In the genomic region with DNA sequence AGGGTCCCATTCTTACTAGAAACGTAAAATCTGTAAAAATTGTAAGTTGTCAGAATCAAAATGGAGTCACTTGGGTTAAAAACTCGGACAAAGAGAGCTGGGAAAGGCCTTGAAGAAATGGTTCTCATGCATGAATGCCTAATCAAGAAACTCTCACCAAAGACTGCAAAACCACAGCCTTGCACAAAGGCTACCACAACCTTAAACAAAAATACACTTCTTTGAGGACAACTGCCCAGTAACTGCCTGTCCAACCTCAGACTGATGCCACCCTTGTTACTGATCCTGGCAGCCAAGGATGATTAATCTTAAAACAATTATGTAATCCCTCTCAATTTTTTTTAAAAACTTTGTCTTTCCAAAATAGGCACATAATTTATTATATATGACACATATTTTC, we compare ENCODE assay signal across 13 cellular contexts.
"Had no signal": no experiment of that assay in that cellular context is flagged by ENCODE, and none has a peak within 500 bp of the region (broad histone marks: within the 10 kb centered on the region; RNA-seq: fewer than 3 reads in every experiment).

No MANE protein-coding gene starts in this region.

- DNase-seq: activated CD4-positive, alpha-beta T cell treated with anti-CD3 and anti-CD28 coated beads, Interleukin-2, amount 10 ng/mL, durations not matched to agents 7 days and 5 days; activated CD4-positive, CD25-positive, alpha-beta regulatory T cell; heart right ventricle; left lung; naive thymus-derived CD4-positive, alpha-beta T cell; retina; stimulated activated CD4-positive, alpha-beta T cell treated with anti-CD3 and anti-CD28 coated beads, Interleukin-2, amount 100 ng/mL, for 48 hours had no signal

- H3K27ac ChIP-seq: ascending aorta, cardiac muscle cell, epithelial cell of prostate, heart right ventricle, left lung, neutrophil had no signal

- ATAC-seq: heart right ventricle; left lung; naive thymus-derived CD4-positive, alpha-beta T cell; stimulated activated memory B cell treated with anti-CD40 and anti-IgM and Interleukin-4, amounts not matched to agents 10 μg/mL and 1 μg/mL and 100 μg/mL, for 72 hours had no signal

- H3K9me3 Mint-ChIP-seq: activated T-helper 1 cell treated with anti-CD3 and anti-CD28 coated beads, Interleukin-12 subunit alpha, Interleukin-12 subunit beta, Interleukin-2, Interleukin-4 antibody, amounts not matched to agents 30 ng/mL and 10 ng/mL and 1 ng/mL, durations not matched to agents 14 hours and 24 hours and 36 hours; stimulated activated memory B cell treated with anti-CD40 and anti-IgM and Interleukin-4, amounts not matched to agents 10 μg/mL and 1 μg/mL and 100 μg/mL, for 72 hours had no signal

- H3K27me3 Mint-ChIP-seq: activated CD4-positive, alpha-beta T cell treated with anti-CD3 and anti-CD28 coated beads, Interleukin-2, amount 10 ng/mL, durations not matched to agents 7 days and 5 days; naive thymus-derived CD4-positive, alpha-beta T cell; stimulated activated memory B cell treated with anti-CD40 and anti-IgM and Interleukin-4, amounts not matched to agents 10 μg/mL and 1 μg/mL and 100 μg/mL, for 72 hours had no signal

- H3K9me3 ChIP-seq: ascending aorta, left lung, neutrophil had no signal

- H3K27me3 ChIP-seq: ascending aorta, cardiac muscle cell, heart right ventricle, left lung, neutrophil had no signal

- H3K4me1 ChIP-seq: ascending aorta, heart right ventricle, left lung had no signal

- H3K27ac Mint-ChIP-seq: activated CD4-positive, alpha-beta T cell treated with anti-CD3 and anti-CD28 coated beads, Interleukin-2, amount 10 ng/mL, durations not matched to agents 7 days and 5 days; activated T-helper 1 cell treated with anti-CD3 and anti-CD28 coated beads, Interleukin-12 subunit alpha, Interleukin-12 subunit beta, Interleukin-2, Interleukin-4 antibody, amounts not matched to agents 30 ng/mL and 10 ng/mL and 1 ng/mL, durations not matched to agents 14 hours and 24 hours and 36 hours; naive thymus-derived CD4-positive, alpha-beta T cell; stimulated activated memory B cell treated with anti-CD40 and anti-IgM and Interleukin-4, amounts not matched to agents 10 μg/mL and 1 μg/mL and 100 μg/mL, for 72 hours had no signal

- H3K4me3 Mint-ChIP-seq: activated CD4-positive, alpha-beta T cell treated with anti-CD3 and anti-CD28 coated beads, Interleukin-2, amount 10 ng/mL, durations not matched to agents 7 days and 5 days; activated T-helper 1 cell treated with anti-CD3 and anti-CD28 coated beads, Interleukin-12 subunit alpha, Interleukin-12 subunit beta, Interleukin-2, Interleukin-4 antibody, amounts not matched to agents 30 ng/mL and 10 ng/mL and 1 ng/mL, durations not matched to agents 14 hours and 24 hours and 36 hours; naive thymus-derived CD4-positive, alpha-beta T cell; stimulated activated memory B cell treated with anti-CD40 and anti-IgM and Interleukin-4, amounts not matched to agents 10 μg/mL and 1 μg/mL and 100 μg/mL, for 72 hours had no signal

- H3K4me1 Mint-ChIP-seq: activated CD4-positive, alpha-beta T cell treated with anti-CD3 and anti-CD28 coated beads, Interleukin-2, amount 10 ng/mL, durations not matched to agents 7 days and 5 days; naive thymus-derived CD4-positive, alpha-beta T cell; stimulated activated memory B cell treated with anti-CD40 and anti-IgM and Interleukin-4, amounts not matched to agents 10 μg/mL and 1 μg/mL and 100 μg/mL, for 72 hours had no signal

- H3K36me3 Mint-ChIP-seq: naive thymus-derived CD4-positive, alpha-beta T cell; stimulated activated memory B cell treated with anti-CD40 and anti-IgM and Interleukin-4, amounts not matched to agents 10 μg/mL and 1 μg/mL and 100 μg/mL, for 72 hours had no signal

- H3K36me3 ChIP-seq: ascending aorta, cardiac muscle cell, heart right ventricle, left lung, neutrophil had no signal

- H3K4me3 ChIP-seq: ascending aorta, cardiac muscle cell, heart right ventricle, left lung had no signal
